ENCODE assay signal across 3 cellular contexts in the genomic region with DNA sequence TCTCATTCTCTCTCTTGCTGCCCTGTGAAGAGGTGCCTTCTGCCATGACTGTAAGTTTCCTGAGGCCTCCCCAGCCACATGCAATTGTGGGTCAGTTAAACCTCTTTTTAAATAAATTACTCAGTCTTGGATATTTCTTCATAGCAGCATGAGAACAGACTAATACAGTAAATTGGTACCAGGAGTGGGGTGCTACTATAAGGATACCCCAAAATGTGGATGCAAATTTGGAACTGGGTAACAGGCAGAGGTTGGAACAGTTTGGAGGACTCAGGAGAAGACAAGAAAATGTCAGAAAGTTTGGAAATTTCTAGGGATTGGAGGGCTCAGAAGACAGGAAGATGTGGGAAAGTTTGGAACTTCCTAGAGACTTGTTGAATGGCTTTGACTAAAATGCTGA.
A peak's percentile ranks its signal among the peaks of the same experiment; 100 is the strongest.
DNase-seq lines count a peak whose midpoint lies in the region; ATAC-seq, FAIRE-seq and TF ChIP-seq lines count a peak whose summit lies in the region.
"Not testable (repeated sequence)": the region's sequence is repeated elsewhere in the genome, so short reads cannot be mapped to it uniquely, and the experiment has no call there.

No MANE protein-coding gene starts in this region.

- CTCF ChIA-PET in HEK293 (lab: Yijun Ruan, JAX); K562 (lab: Yijun Ruan, JAX; ENCODE audit: low intra/inter-chr PET ratio): not testable (repeated sequence)

- H3K4me1 ChIP-seq in HEK293 (ENCODE audit: control insufficient read depth, insufficient read depth, low read length); K562 (replicated peaks in 1 of 2; ENCODE audit: control insufficient read depth in 2 of 2, insufficient read depth in 2 of 2, low read length in 2 of 2): not testable (repeated sequence)

- H3K9ac ChIP-seq in K562 (ENCODE audit: insufficient read depth in 1 of 2, low read depth in 2 of 2, low read length in 2 of 2) = not testable (repeated sequence)

- H3K79me2 ChIP-seq in K562 (ENCODE audit: control insufficient read depth, insufficient read depth, low read length) = not testable (repeated sequence)

- intact Hi-C loops in K562 (cut with micrococcal nuclease) = not testable (repeated sequence)

- H3K4me3 Mint-ChIP-seq in neural crest cell = not testable (repeated sequence)

- POLR2A ChIA-PET in HEK293 (lab: Yijun Ruan, JAX); K562 (lab: Yijun Ruan, JAX): not testable (repeated sequence)

- H3K36me3 Mint-ChIP-seq in neural crest cell (ENCODE audit: low read depth) = not testable (repeated sequence)

- H3K27me3 ChIP-seq in K562 (ENCODE audit: control insufficient read depth in 2 of 2, insufficient read depth in 2 of 2, low read length in 2 of 2) = not testable (repeated sequence)

- H3K4me1 Mint-ChIP-seq in neural crest cell = not testable (repeated sequence)

- not testable (repeated sequence) for TF ChIP-seq EP300 in K562 (IDR thresholded peaks at IDR 0.05; ENCODE audit: low read length)

- H3K4me3 ChIP-seq in HEK293 (ENCODE audit: low read depth, low read length); K562: not testable (repeated sequence)

- TF ChIP-seq RAD21 in K562 (CRISPR knock-in tag; conservative IDR thresholded peaks at IDR 0.05 in 1 of 2, IDR thresholded peaks at IDR 0.05 in 1 of 2) = not testable (repeated sequence)

- peak overlapping the region; percentile 67 for H3K27ac Mint-ChIP-seq in neural crest cell (ENCODE audit: unreplicated experiment)

- in situ Hi-C loops in K562 (cut with MboI) = not testable (repeated sequence)

- BruUV-seq in K562 (replicated peaks; lab: Mats Ljungman, UMichigan) = not testable (repeated sequence)

- not testable (repeated sequence) for FAIRE-seq in K562 (lab: Jason Lieb, UNC)

- not testable (repeated sequence) for H3K36me3 ChIP-seq in HEK293 (ENCODE audit: control insufficient read depth in 2 of 2, insufficient read depth in 1 of 2, low read length in 2 of 2); K562 (ENCODE audit: control insufficient read depth, insufficient read depth, low read length)

- H3K4me2 ChIP-seq in K562 (ENCODE audit: insufficient read depth, low read length) = not testable (repeated sequence)

- not testable (repeated sequence) for H3K9me1 ChIP-seq in K562 (ENCODE audit: control insufficient read depth, insufficient read depth, low read length)

- not testable (repeated sequence) for TF ChIP-seq POLR2A in K562 (conservative IDR thresholded peaks at IDR 0.05)

- not testable (repeated sequence) for TF ChIP-seq CTCF in HEK293 (tag by site-specific recombination; IDR thresholded peaks at IDR 0.05); K562 (IDR thresholded peaks at IDR 0.05 in 2 of 3, conservative IDR thresholded peaks at IDR 0.05 in 1 of 3; ENCODE audit: insufficient read depth in 2 of 3, low read depth in 1 of 3, low read length in 3 of 3); neural crest cell (conservative IDR thresholded peaks at IDR 0.05)

- not testable (repeated sequence) for H3K27me3 Mint-ChIP-seq in neural crest cell (ENCODE audit: low read depth)

- not testable (repeated sequence) for H3K9me3 Mint-ChIP-seq in neural crest cell

- H2AFZ ChIP-seq in K562 (ENCODE audit: low read depth, low read length) = not testable (repeated sequence)

- not testable (repeated sequence) for DNase-seq in K562 (ENCODE audit: extremely low read depth in 1 of 4, low spot score in 3 of 4); neural crest cell (ENCODE audit: low read depth, low spot score)

- not testable (repeated sequence) for ATAC-seq in K562

- H4K20me1 ChIP-seq in K562 (replicated peaks; ENCODE audit: control insufficient read depth, insufficient read depth, low read length) = not testable (repeated sequence)

- H3K9me3 ChIP-seq in HEK293 (ENCODE audit: control insufficient read depth, insufficient read depth, low read depth, low read length); K562 (replicated peaks; ENCODE audit: control insufficient read depth, insufficient read depth, low read depth, low read length): not testable (repeated sequence)

- H3K27ac ChIP-seq in HEK293 (ENCODE audit: extremely low read depth, low read depth, low read length); K562 (ENCODE audit: extremely low read depth, low read depth, low read length): not testable (repeated sequence)

TF ChIP-seq in HEK293, 187 proteins besides CTCF, POLR2A, EP300 and RAD21:
- TF ChIP-seq ZNF707 (tag by site-specific recombination; IDR thresholded peaks at IDR 0.05) = peak; percentile 66

TF ChIP-seq in K562, 482 proteins besides CTCF, POLR2A, EP300 and RAD21:
- 0 out of 2 replicates have a peak, but pooled peaks have one; percentile 53 for TF ChIP-seq CBX5 (IDR thresholded peaks at IDR 0.05; ENCODE audit: borderline replicate concordance, low read depth)
- peak in 1 of 2 experiments; percentile 31; a peak in 1 of 4 replicates for TF ChIP-seq TRIM24 (IDR thresholded peaks at IDR 0.05)
- TF ChIP-seq TRIM28 (IDR thresholded peaks at IDR 0.05) = peak; percentile 82
- peak; percentile 98 for TF ChIP-seq ZNF707 (CRISPR knock-in tag; conservative IDR thresholded peaks at IDR 0.05)
- TF ChIP-seq, protein P1, sequence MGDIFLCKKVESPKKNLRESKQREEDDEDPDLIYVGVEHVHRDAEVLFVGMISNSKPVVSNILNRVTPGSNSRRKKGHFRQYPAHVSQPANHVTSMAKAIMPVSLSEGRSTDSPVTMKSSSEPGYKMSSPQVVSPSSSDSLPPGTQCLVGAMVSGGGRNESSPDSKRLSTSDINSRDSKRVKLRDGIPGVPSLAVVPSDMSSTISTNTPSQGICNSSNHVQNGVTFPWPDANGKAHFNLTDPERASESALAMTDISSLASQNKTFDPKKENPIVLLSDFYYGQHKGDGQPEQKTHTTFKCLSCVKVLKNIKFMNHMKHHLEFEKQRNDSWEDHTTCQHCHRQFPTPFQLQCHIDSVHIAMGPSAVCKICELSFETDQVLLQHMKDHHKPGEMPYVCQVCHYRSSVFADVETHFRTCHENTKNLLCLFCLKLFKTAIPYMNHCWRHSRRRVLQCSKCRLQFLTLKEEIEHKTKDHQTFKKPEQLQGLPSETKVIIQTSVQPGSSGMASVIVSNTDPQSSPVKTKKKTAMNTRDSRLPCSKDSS (IDR thresholded peaks at IDR 0.05; ENCODE audit: low read depth, partially characterized antibody) = peak; percentile 73
